Comparison of ENCODE assay signal across 28 cellular contexts in the genomic region with DNA sequence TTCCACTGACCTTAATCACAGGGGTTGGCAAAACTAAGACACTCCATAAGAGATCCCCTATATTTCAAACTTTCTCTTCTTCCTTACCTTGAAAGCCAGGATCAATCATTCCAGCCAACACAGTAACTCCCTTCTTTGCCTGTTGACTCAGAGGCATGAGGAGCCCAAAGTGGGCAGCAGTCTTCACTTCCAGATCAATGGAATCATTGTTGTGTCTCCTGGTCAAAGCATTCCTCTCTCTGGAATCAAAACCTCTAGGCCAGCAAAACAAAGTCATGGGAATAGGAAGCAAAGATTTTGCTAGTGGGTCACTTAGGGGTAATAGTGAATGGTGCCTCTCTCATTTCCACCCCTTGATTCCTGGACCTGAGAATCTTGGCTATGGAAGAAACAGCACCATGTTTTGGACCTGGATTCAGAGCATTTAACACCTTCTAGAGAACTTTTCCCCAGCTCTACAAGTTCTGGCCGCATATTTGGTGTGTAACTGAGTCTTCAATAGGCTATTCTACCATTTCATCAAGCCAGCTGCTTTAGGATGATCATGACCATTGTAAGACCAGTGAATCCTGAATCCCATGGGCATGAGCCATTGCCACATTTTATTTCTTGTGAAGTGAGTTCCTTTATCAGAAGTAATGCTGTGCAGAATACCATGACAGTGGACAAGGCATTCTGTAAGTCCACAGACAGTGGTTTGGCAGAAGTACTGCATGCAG.
"Had no signal": no experiment of that assay in that cellular context is flagged by ENCODE, and none has a peak within 500 bp of the region (broad histone marks: within the 10 kb centered on the region; RNA-seq: fewer than 3 reads in every experiment).

No MANE protein-coding gene starts in this region.

- H3K36me3 ChIP-seq: left ventricle myocardium inferior, sigmoid colon, transverse colon, uterus had no signal

- H3K4me2 ChIP-seq: smooth muscle cell had no signal

- FAIRE-seq: endometrium had no signal

- H3K36me3 Mint-ChIP-seq: activated CD4-positive, alpha-beta memory T cell treated with anti-CD3 and anti-CD28 coated beads for 36 hours; activated naive CD4-positive, alpha-beta T cell treated with anti-CD3 and anti-CD28 coated beads, Interleukin-2, amount 10 ng/mL, durations not matched to agents 7 days and 5 days; brain; memory B cell; stimulated activated naive B cell treated with anti-CD40 and anti-IgM and Interleukin-4, amounts not matched to agents 10 μg/mL and 1 μg/mL and 100 μg/mL, for 72 hours had no signal

- H3K27me3 ChIP-seq: foreskin keratinocyte, sigmoid colon, transverse colon, uterus had no signal

- H3K4me1 Mint-ChIP-seq: activated naive CD4-positive, alpha-beta T cell treated with anti-CD3 and anti-CD28 coated beads, Interleukin-2, amount 10 ng/mL, durations not matched to agents 7 days and 5 days; brain had no signal

- H3K27me3 Mint-ChIP-seq: dendritic cell treated with granulocyte-macrophage colony-stimulating factor and Interleukin-4, amounts not matched to agents 40 ng/mL and 50 ng/mL, for 4 days had no signal

- H3K79me2 ChIP-seq: parathyroid adenoma had no signal

- H3K4me3 Mint-ChIP-seq: activated CD4-positive, alpha-beta memory T cell treated with anti-CD3 and anti-CD28 coated beads for 36 hours; activated naive CD4-positive, alpha-beta T cell treated with anti-CD3 and anti-CD28 coated beads, Interleukin-2, amount 10 ng/mL, durations not matched to agents 7 days and 5 days; activated T-cell treated with anti-CD3 and anti-CD28 coated beads, Interleukin-2, amount 50 U/mL, for 72 hours; brain; dendritic cell treated with granulocyte-macrophage colony-stimulating factor and Interleukin-4, amounts not matched to agents 40 ng/mL and 50 ng/mL, for 4 days; memory B cell; nephron progenitor cell; stimulated activated naive B cell treated with anti-CD40 and anti-IgM and Interleukin-4, amounts not matched to agents 10 μg/mL and 1 μg/mL and 100 μg/mL, for 72 hours; T-helper 1 cell treated with Interleukin-12 subunit alpha and Interleukin-12 subunit beta and Interleukin-4 antibody, amounts not matched to agents 30 μg/mL and 1 μg/mL, for 36 hours had no signal

- H3K9me3 Mint-ChIP-seq: activated CD4-positive, alpha-beta memory T cell treated with anti-CD3 and anti-CD28 coated beads for 36 hours; activated naive CD4-positive, alpha-beta T cell treated with anti-CD3 and anti-CD28 coated beads, Interleukin-2, amount 10 ng/mL, durations not matched to agents 7 days and 5 days; activated T-cell treated with anti-CD3 and anti-CD28 coated beads, Interleukin-2, amount 50 U/mL, for 72 hours; dendritic cell treated with granulocyte-macrophage colony-stimulating factor and Interleukin-4, amounts not matched to agents 40 ng/mL and 50 ng/mL, for 4 days; memory B cell; nephron progenitor cell; stimulated activated naive B cell treated with anti-CD40 and anti-IgM and Interleukin-4, amounts not matched to agents 10 μg/mL and 1 μg/mL and 100 μg/mL, for 72 hours had no signal

- ATAC-seq: activated T-cell treated with anti-CD3 and anti-CD28 coated beads, Interleukin-2, amount 50 U/mL, for 72 hours; foreskin keratinocyte; mucosa of descending colon; stimulated activated naive B cell treated with anti-CD40 and anti-IgM and Interleukin-4, amounts not matched to agents 10 μg/mL and 1 μg/mL and 100 μg/mL, for 72 hours had no signal

- H3K27ac ChIP-seq: foreskin keratinocyte, left ventricle myocardium inferior, parathyroid adenoma, sigmoid colon, transverse colon, uterus had no signal

- DNase-seq: activated CD4-positive, alpha-beta memory T cell treated with anti-CD3 and anti-CD28 coated beads for 36 hours; activated CD4-positive, alpha-beta T cell treated with anti-CD3 and anti-CD28 coated beads for 48 hours; activated effector memory CD4-positive, alpha-beta T cell treated with Interleukin-2 at 50 U/mL for 16 hours; activated naive CD4-positive, alpha-beta T cell treated with anti-CD3 and anti-CD28 coated beads, Interleukin-2, amount 10 ng/mL, durations not matched to agents 7 days and 5 days; activated T-cell treated with anti-CD3 and anti-CD28 coated beads, Interleukin-2, amount 50 U/mL, for 72 hours; amygdala; caudate nucleus; effector CD4-positive, alpha-beta T cell; erythroblast; foreskin keratinocyte; kidney glomerular epithelial cell; left ventricle myocardium inferior; mucosa of descending colon; nephron progenitor cell; sigmoid colon; stimulated activated CD4-positive, alpha-beta T cell treated with anti-CD3 and anti-CD28 coated beads, Interleukin-15, amount 100 ng/mL, for 24 hours; stimulated activated CD4-positive, alpha-beta T cell treated with anti-CD3 and anti-CD28 coated beads, Interleukin-2, amount 100 ng/mL, for 48 hours; stimulated activated CD8-positive, alpha-beta memory T cell treated with anti-CD3 and anti-CD28 coated beads, Interleukin-4, amount 100 ng/mL, for 48 hours; stimulated activated naive B cell treated with anti-CD40 and anti-IgM and Interleukin-4, amounts not matched to agents 10 μg/mL and 1 μg/mL and 100 μg/mL, for 72 hours; transverse colon; uterus had no signal

- H3K9ac ChIP-seq: parathyroid adenoma had no signal

- H3K9me3 ChIP-seq: left ventricle myocardium inferior, mucosa of descending colon, sigmoid colon, transverse colon, uterus had no signal

- H3K27ac Mint-ChIP-seq: activated CD4-positive, alpha-beta memory T cell treated with anti-CD3 and anti-CD28 coated beads for 36 hours; activated naive CD4-positive, alpha-beta T cell treated with anti-CD3 and anti-CD28 coated beads, Interleukin-2, amount 10 ng/mL, durations not matched to agents 7 days and 5 days; activated T-cell treated with anti-CD3 and anti-CD28 coated beads, Interleukin-2, amount 50 U/mL, for 72 hours; brain; dendritic cell treated with granulocyte-macrophage colony-stimulating factor and Interleukin-4, amounts not matched to agents 40 ng/mL and 50 ng/mL, for 4 days; memory B cell; stimulated activated naive B cell treated with anti-CD40 and anti-IgM and Interleukin-4, amounts not matched to agents 10 μg/mL and 1 μg/mL and 100 μg/mL, for 72 hours; T-helper 1 cell treated with Interleukin-12 subunit alpha and Interleukin-12 subunit beta and Interleukin-4 antibody, amounts not matched to agents 30 μg/mL and 1 μg/mL, for 36 hours had no signal

- H2AFZ ChIP-seq: parathyroid adenoma had no signal

- H3K4me1 ChIP-seq: parathyroid adenoma, sigmoid colon, transverse colon, uterus had no signal

- H3K4me3 ChIP-seq: left ventricle myocardium inferior, mucosa of descending colon, sigmoid colon, smooth muscle cell, transverse colon, uterus had no signal
